ENCODE assay signal across 10 cellular contexts in genomic region chr17:54172654-54173316, GRCh38.
DNase-seq lines count a peak whose midpoint lies in the region; ATAC-seq and TF ChIP-seq lines count a peak whose summit lies in the region.
"Had no signal": no experiment of that assay in that cellular context is flagged by ENCODE, and none has a peak within 500 bp of the region (broad histone marks: within the 10 kb centered on the region; RNA-seq: fewer than 3 reads in every experiment).

No MANE protein-coding gene starts in this region.

- H3K4me3 Mint-ChIP-seq in activated CD8-positive, alpha-beta T cell treated with anti-CD3 and anti-CD28 coated beads for 36 hours = no peak overlapping the region
- H3K4me3 Mint-ChIP-seq in activated CD8-positive, alpha-beta T cell treated with anti-CD3 and anti-CD28 coated beads, Interleukin-2, amount 10 ng/mL, durations not matched to agents 7 days and 5 days = no peak overlapping the region
- H3K4me3 Mint-ChIP-seq: CD4-positive, alpha-beta T cell had no signal

- ATAC-seq in activated CD8-positive, alpha-beta T cell treated with anti-CD3 and anti-CD28 coated beads for 36 hours = no peak
- no peak for ATAC-seq in activated CD8-positive, alpha-beta T cell treated with anti-CD3 and anti-CD28 coated beads, Interleukin-2, amount 10 ng/mL, durations not matched to agents 7 days and 5 days
- ATAC-seq in GM21360 (IDR thresholded peaks at IDR 0.05; ENCODE audit: unreplicated experiment) (no peak), HG03460 (IDR thresholded peaks at IDR 0.05; ENCODE audit: unreplicated experiment) (no peak), GM18519 (IDR thresholded peaks at IDR 0.05; ENCODE audit: low FRiP score, unreplicated experiment) (no peak)

- H3K4me3 ChIP-seq in SK-N-MC = no peak overlapping the region
- H3K4me3 ChIP-seq in iPS DF 6.9 (ENCODE audit: low read length) = no peak overlapping the region
- no peak overlapping the region for H3K4me3 ChIP-seq in thyroid gland (replicated peaks in 1 of 3)

- TF ChIP-seq POLR2A in thyroid gland (IDR thresholded peaks at IDR 0.05) = no peak

- intact Hi-C loops in activated CD8-positive, alpha-beta T cell treated with anti-CD3 and anti-CD28 coated beads for 36 hours (cut with micrococcal nuclease) = no loop called here
- intact Hi-C loops in thyroid gland (cut with DNase I) = no loop called here

- H3K9ac ChIP-seq in SK-N-MC (ENCODE audit: insufficient read length) = no peak overlapping the region

- no peaks in the 10 kb centered on the region for H3K9me3 Mint-ChIP-seq in activated CD8-positive, alpha-beta T cell treated with anti-CD3 and anti-CD28 coated beads for 36 hours
- H3K9me3 Mint-ChIP-seq in activated CD8-positive, alpha-beta T cell treated with anti-CD3 and anti-CD28 coated beads, Interleukin-2, amount 10 ng/mL, durations not matched to agents 7 days and 5 days (ENCODE audit: insufficient read depth) = no peaks in the 10 kb centered on the region
- H3K9me3 Mint-ChIP-seq: CD4-positive, alpha-beta T cell had no signal

- H3K27me3 ChIP-seq in iPS DF 6.9 (ENCODE audit: control insufficient read depth, insufficient read depth, low read length) (no peaks in the 10 kb centered on the region), thyroid gland (no peaks in the 10 kb centered on the region)

- H3K36me3 Mint-ChIP-seq in activated CD8-positive, alpha-beta T cell treated with anti-CD3 and anti-CD28 coated beads for 36 hours (ENCODE audit: low read depth) = no peaks in the 10 kb centered on the region
- H3K36me3 Mint-ChIP-seq in activated CD8-positive, alpha-beta T cell treated with anti-CD3 and anti-CD28 coated beads, Interleukin-2, amount 10 ng/mL, durations not matched to agents 7 days and 5 days (ENCODE audit: low read depth) = no peaks in the 10 kb centered on the region

- H3K4me1 ChIP-seq in iPS DF 6.9 (ENCODE audit: control insufficient read depth, insufficient read depth, low read length) (no peaks in the 10 kb centered on the region), thyroid gland (no peaks in the 10 kb centered on the region)

- no peak for TF ChIP-seq CTCF in activated CD8-positive, alpha-beta T cell treated with anti-CD3 and anti-CD28 coated beads for 36 hours (IDR thresholded peaks at IDR 0.05)
- peak in 4 of 6 experiments; percentile 45 to 67 (median 62) for TF ChIP-seq CTCF in thyroid gland (IDR thresholded peaks at IDR 0.05)

- POLR2A ChIA-PET in activated CD8-positive, alpha-beta T cell treated with anti-CD3 and anti-CD28 coated beads for 36 hours (lab: Charles Lee) = no interaction called here
- POLR2A ChIA-PET in activated CD8-positive, alpha-beta T cell treated with anti-CD3 and anti-CD28 coated beads, Interleukin-2, amount 10 ng/mL, durations not matched to agents 7 days and 5 days (lab: Charles Lee) = no interaction called here

- H3K4me1 Mint-ChIP-seq in activated CD8-positive, alpha-beta T cell treated with anti-CD3 and anti-CD28 coated beads for 36 hours (ENCODE audit: low read depth) = no peaks in the 10 kb centered on the region
- H3K4me1 Mint-ChIP-seq in activated CD8-positive, alpha-beta T cell treated with anti-CD3 and anti-CD28 coated beads, Interleukin-2, amount 10 ng/mL, durations not matched to agents 7 days and 5 days (ENCODE audit: low read depth) = no peaks in the 10 kb centered on the region

- H3K27ac ChIP-seq in SK-N-MC = no peak overlapping the region
- H3K27ac ChIP-seq in iPS DF 6.9 (ENCODE audit: low read length) = no peak overlapping the region
- H3K27ac ChIP-seq in thyroid gland = no peak overlapping the region

- WGBS in iPS DF 6.9 (ENCODE audit: insufficient coverage, insufficient read length) = no CpG with 5 or more reads among the region's 1 CpG
- WGBS in thyroid gland, 2 donors = 2 to 9% methylated on average over 1 of the region's 1 CpG

- no peak overlapping the region for H3K27ac Mint-ChIP-seq in activated CD8-positive, alpha-beta T cell treated with anti-CD3 and anti-CD28 coated beads for 36 hours
- H3K27ac Mint-ChIP-seq in activated CD8-positive, alpha-beta T cell treated with anti-CD3 and anti-CD28 coated beads, Interleukin-2, amount 10 ng/mL, durations not matched to agents 7 days and 5 days = no peak overlapping the region
- H3K27ac Mint-ChIP-seq: CD4-positive, alpha-beta T cell had no signal

- H3K27me3 Mint-ChIP-seq in activated CD8-positive, alpha-beta T cell treated with anti-CD3 and anti-CD28 coated beads for 36 hours = no peaks in the 10 kb centered on the region
- H3K27me3 Mint-ChIP-seq in activated CD8-positive, alpha-beta T cell treated with anti-CD3 and anti-CD28 coated beads, Interleukin-2, amount 10 ng/mL, durations not matched to agents 7 days and 5 days (ENCODE audit: low read depth) = no peaks in the 10 kb centered on the region
- H3K27me3 Mint-ChIP-seq: CD4-positive, alpha-beta T cell had no signal

- H3K9me3 ChIP-seq in SK-N-MC (ENCODE audit: low read depth, low read length) = no peaks in the 10 kb centered on the region
- H3K9me3 ChIP-seq in iPS DF 6.9 (ENCODE audit: control insufficient read depth, insufficient read depth, low read length) = no peaks in the 10 kb centered on the region
- no peaks in the 10 kb centered on the region for H3K9me3 ChIP-seq in thyroid gland

- peak; percentile 24 for DNase-seq in activated CD8-positive, alpha-beta T cell treated with anti-CD3 and anti-CD28 coated beads for 36 hours
- DNase-seq in activated CD8-positive, alpha-beta T cell treated with anti-CD3 and anti-CD28 coated beads, Interleukin-2, amount 10 ng/mL, durations not matched to agents 7 days and 5 days = no peak
- peak; percentile 2 for DNase-seq in SK-N-MC (ENCODE audit: low read depth, low spot score)
- DNase-seq in iPS DF 6.9 (ENCODE audit: low read depth, low spot score) = peak; percentile 45
- DNase-seq in thyroid gland = peak; percentile 9 to 21
- DNase-seq: activated CD4-positive, alpha-beta T cell treated with anti-CD3 and anti-CD28 coated beads for 48 hours; CD4-positive, alpha-beta T cell had no signal

- CTCF ChIA-PET in activated CD8-positive, alpha-beta T cell treated with anti-CD3 and anti-CD28 coated beads for 36 hours (lab: Charles Lee) = no interaction called here
- CTCF ChIA-PET in activated CD8-positive, alpha-beta T cell treated with anti-CD3 and anti-CD28 coated beads, Interleukin-2, amount 10 ng/mL, durations not matched to agents 7 days and 5 days (lab: Charles Lee) = no interaction called here

- H3K36me3 ChIP-seq in SK-N-MC (ENCODE audit: insufficient read depth, low read length) (no peaks in the 10 kb centered on the region), iPS DF 6.9 (ENCODE audit: control insufficient read depth, insufficient read depth, low read length) (no peaks in the 10 kb centered on the region), thyroid gland (no peaks in the 10 kb centered on the region)
